Comparison of ENCODE assay signal across 10 cellular contexts in genomic region chr15:89136818-89137772, GRCh38. TPM values are rescaled to one million over a fixed set of nuclear protein-coding genes. Genes with fewer than 3 reads are reported as not detected.
DNase-seq lines count a peak whose midpoint lies in the region; ATAC-seq and TF ChIP-seq lines count a peak whose summit lies in the region.
"Had no signal": no experiment of that assay in that cellular context is flagged by ENCODE, and none has a peak within 500 bp of the region (broad histone marks: within the 10 kb centered on the region; RNA-seq: fewer than 3 reads in every experiment).

No MANE protein-coding gene starts in this region.

- peaks cover 14% of the 10 kb centered on the region for H3K4me1 Mint-ChIP-seq in activated T-helper 17 cell treated with anti-CD3 and anti-CD28 coated beads, Interleukin-2, amount 50 U/mL, for 72 hours

- CTCF ChIA-PET in IMR-90 (lab: Yijun Ruan, JAX) = interaction anchor here (0.8 kb wide), 1 partner anchor 30 kb away, joined by 3 read pairs; no protein-coding TSS in a partner anchor

- in situ Hi-C loops in IMR-90 (cut with MboI; ENCODE audit: low sequenced_read_pairs) = no loop called here

- H4K5ac ChIP-seq in IMR-90 (ENCODE audit: low read depth, low read length) = peak overlapping the region; percentile 58; the same call in 1 of the 2 replicates

- H3K27ac ChIP-seq in IMR-90 (ENCODE audit: insufficient read depth, low read length) (peak overlapping the region; percentile 59; the same call in 1 of the 2 replicates), stomach (peak overlapping the region; percentile 65 to 79 (median 75))

- peak; percentile 53 for ATAC-seq in IMR-90 (ENCODE audit: low read depth)
- ATAC-seq in left lobe of liver = peak; percentile 71
- no peak for ATAC-seq in GM18858 (IDR thresholded peaks at IDR 0.05; ENCODE audit: unreplicated experiment)
- no peak for ATAC-seq in activated T-helper 17 cell treated with anti-CD3 and anti-CD28 coated beads, Interleukin-2, amount 50 U/mL, for 72 hours (replicated peaks)
- ATAC-seq: stimulated activated memory B cell treated with anti-CD40 and anti-IgM and Interleukin-4, amounts not matched to agents 10 μg/mL and 1 μg/mL and 100 μg/mL, for 72 hours had no signal

- no peak for TF ChIP-seq POLR2A in IMR-90 (IDR thresholded peaks at IDR 0.05; ENCODE audit: low read depth, low read length)
- no peak for TF ChIP-seq POLR2A in stomach (IDR thresholded peaks at IDR 0.05)

- no peak overlapping the region for H3K27ac Mint-ChIP-seq in activated T-helper 17 cell treated with anti-CD3 and anti-CD28 coated beads, Interleukin-2, amount 50 U/mL, for 72 hours
- H3K27ac Mint-ChIP-seq: stimulated activated memory B cell treated with anti-CD40 and anti-IgM and Interleukin-4, amounts not matched to agents 10 μg/mL and 1 μg/mL and 100 μg/mL, for 72 hours had no signal

- H2AK9ac ChIP-seq in IMR-90 (replicated peaks; ENCODE audit: low read depth, low read length, poor library complexity) = peak overlapping the region; percentile 51

- H3K27me3 Mint-ChIP-seq in activated T-helper 17 cell treated with anti-CD3 and anti-CD28 coated beads, Interleukin-2, amount 50 U/mL, for 72 hours = no peaks in the 10 kb centered on the region
- H3K27me3 Mint-ChIP-seq: stimulated activated memory B cell treated with anti-CD40 and anti-IgM and Interleukin-4, amounts not matched to agents 10 μg/mL and 1 μg/mL and 100 μg/mL, for 72 hours had no signal

- peak; percentile 33 for DNase-seq in IMR-90
- DNase-seq in cerebellar cortex (ENCODE audit: low spot score) = peak; percentile 98
- DNase-seq in left lobe of liver (ENCODE audit: low spot score) = peak; percentile 95
- no peak for DNase-seq in stomach
- DNase-seq in LoVo (ENCODE audit: low spot score) = no peak
- DNase-seq in mesenteric fat pad (ENCODE audit: low spot score) = no peak
- DNase-seq: SHP77 treated with DMSO at 0.1 percent for 48 hours had no signal

- dilution Hi-C loops in IMR-90 (cut with HindIII; ENCODE audit: low sequenced_read_pairs, unreplicated experiment) = no loop called here

- no peak for TF ChIP-seq RAD21 in IMR-90 (IDR thresholded peaks at IDR 0.05; ENCODE audit: low read length)

- H2BK5ac ChIP-seq in IMR-90 (ENCODE audit: low read depth, low read length, poor library complexity, severe bottlenecking) = no peak overlapping the region

- H2AK5ac ChIP-seq in IMR-90 (ENCODE audit: low read depth, low read length) = peak overlapping the region; percentile 81; the same call in 1 of the 2 replicates

- H3K9ac ChIP-seq in IMR-90 (ENCODE audit: low read depth, low read length) = no peak overlapping the region

- H4K91ac ChIP-seq in IMR-90 (ENCODE audit: insufficient read depth, low read depth, low read length) = no peak overlapping the region; the same call in 1 of the 2 replicates

- H3K9me3 ChIP-seq in IMR-90 (ENCODE audit: control insufficient read depth, insufficient read depth, low read length) (no peaks in the 10 kb centered on the region), stomach (no peaks in the 10 kb centered on the region)

- peak overlapping the region; percentile 52; the same call in 1 of the 2 replicates for H3K4me2 ChIP-seq in IMR-90 (ENCODE audit: low read depth, low read length)

- H3K18ac ChIP-seq in IMR-90 (ENCODE audit: low read depth, low read length) = peak overlapping the region; percentile 81

- H2BK20ac ChIP-seq in IMR-90 (ENCODE audit: low read depth, low read length) = no peak overlapping the region

- peaks cover 30% of the 10 kb centered on the region for H3K36me3 Mint-ChIP-seq in activated T-helper 17 cell treated with anti-CD3 and anti-CD28 coated beads, Interleukin-2, amount 50 U/mL, for 72 hours (ENCODE audit: low read depth)

- peaks cover 7% of the 10 kb centered on the region for H3K36me3 ChIP-seq in IMR-90 (ENCODE audit: control insufficient read depth, insufficient read depth, low read length)
- H3K36me3 ChIP-seq in stomach = peaks cover 3 to 16% (median 8%) of the 10 kb centered on the region in 4 donors

- H3K9me3 Mint-ChIP-seq in activated T-helper 17 cell treated with anti-CD3 and anti-CD28 coated beads, Interleukin-2, amount 50 U/mL, for 72 hours = no peaks in the 10 kb centered on the region
- H3K9me3 Mint-ChIP-seq: stimulated activated memory B cell treated with anti-CD40 and anti-IgM and Interleukin-4, amounts not matched to agents 10 μg/mL and 1 μg/mL and 100 μg/mL, for 72 hours had no signal

- 83% methylated on average over 5 of the region's 11 CpGs; no CpG with 5 or more reads in 1 of the 2 experiments for WGBS in IMR-90 (ENCODE audit: extremely low coverage in 2 of 2, insufficient read length in 1 of 2), 2 experiments
- 47 to 56% (median 55%) methylated on average over 11 of the region's 11 CpGs for WGBS in stomach, 5 donors

- H2BK15ac ChIP-seq in IMR-90 (ENCODE audit: low read depth, low read length) = peak overlapping the region; percentile 51; the same call in 1 of the 3 replicates

- H3K4me3 ChIP-seq in IMR-90 (ENCODE audit: insufficient read depth, low read depth, low read length) = no peak overlapping the region
- H3K4me3 ChIP-seq in stomach = no peak overlapping the region

- peaks cover 19 to 62% of the 10 kb centered on the region in 2 experiments; a peak in 3 of 4 replicates for H3K79me1 ChIP-seq in IMR-90 (ENCODE audit: low read depth in 1 of 2, low read length in 2 of 2)

- intact Hi-C loops in IMR-90 (cut with micrococcal nuclease) = no loop called here
- intact Hi-C loops in stomach (cut with DNase I; ENCODE audit: low total_unique reads) = no loop called here

- H3K4me1 ChIP-seq in IMR-90 (ENCODE audit: control insufficient read depth, insufficient read depth, low read length) = peaks cover 33% of the 10 kb centered on the region
- peaks cover 56 to 98% (median 80%) of the 10 kb centered on the region in 4 donors for H3K4me1 ChIP-seq in stomach

- BruUV-seq in IMR-90 (replicated peaks; lab: Mats Ljungman, UMichigan) = no TSS peak

- H3K27me3 ChIP-seq in IMR-90 (ENCODE audit: control insufficient read depth, insufficient read depth, low read length) (no peaks in the 10 kb centered on the region), stomach (no peaks in the 10 kb centered on the region)

- H3K4ac ChIP-seq in IMR-90 (ENCODE audit: low read depth, low read length) = peak overlapping the region; percentile 54; the same call in 1 of the 2 replicates

- peak overlapping the region; percentile 66 for H2BK120ac ChIP-seq in IMR-90 (ENCODE audit: low read depth, low read length)

- H4K8ac ChIP-seq in IMR-90 (ENCODE audit: low read depth in 2 of 2, low read length in 2 of 2) = peak overlapping the region in 1 of 2 experiments; percentile 53; a peak in 2 of 4 replicates

- POLR2A ChIA-PET in IMR-90 (lab: Charles Lee; ENCODE audit: unreplicated experiment) = no interaction called here

- peaks cover 20% of the 10 kb centered on the region for H3K9me1 ChIP-seq in IMR-90 (ENCODE audit: insufficient read depth, low read length)

- peak overlapping the region; percentile 60; the same call in 1 of the 2 replicates for H3K14ac ChIP-seq in IMR-90 (replicated peaks; ENCODE audit: low read depth, low read length)

- no peak overlapping the region for H2AFZ ChIP-seq in IMR-90 (replicated peaks; ENCODE audit: low read length, poor library complexity)

- H3K56ac ChIP-seq in IMR-90 (ENCODE audit: extremely low read depth, insufficient read depth, low read length) = no peak overlapping the region

- TF ChIP-seq CTCF in IMR-90 (conservative IDR thresholded peaks at IDR 0.05; ENCODE audit: low read depth, low read length) = no peak
- no peak for TF ChIP-seq CTCF in stomach (IDR thresholded peaks at IDR 0.05)

- peak; percentile 94 for TF ChIP-seq EP300 in stomach (IDR thresholded peaks at IDR 0.05)

- peak overlapping the region; percentile 68; the same call in 1 of the 2 replicates for H3K23ac ChIP-seq in IMR-90 (ENCODE audit: low read depth, low read length)

- H4K20me1 ChIP-seq in IMR-90 (ENCODE audit: insufficient read depth, low read length) = no peaks in the 10 kb centered on the region

- no peak overlapping the region for H3K4me3 Mint-ChIP-seq in activated T-helper 17 cell treated with anti-CD3 and anti-CD28 coated beads, Interleukin-2, amount 50 U/mL, for 72 hours
- H3K4me3 Mint-ChIP-seq: stimulated activated memory B cell treated with anti-CD40 and anti-IgM and Interleukin-4, amounts not matched to agents 10 μg/mL and 1 μg/mL and 100 μg/mL, for 72 hours had no signal

TF ChIP-seq in IMR-90, 13 proteins besides CTCF, POLR2A, EP300 and RAD21:
- TF ChIP-seq MAZ (IDR thresholded peaks at IDR 0.05; ENCODE audit: borderline replicate concordance, low read depth, low read length) (no peak), MXI1 (IDR thresholded peaks at IDR 0.05; ENCODE audit: borderline replicate concordance, low read depth, low read length) (no peak), RFX5 (IDR thresholded peaks at IDR 0.05; ENCODE audit: low read depth, low read length) (no peak)
TF ChIP-seq in IMR-90: peak in this region for 0.

RNA-seq across cellular contexts. Expression of gene ABHD2, which starts 48.8 kb away (rescaled TPM):
- total RNA-seq in IMR-90 (2012; rRNA removed) (56.9 and 62.9 TPM in 2 replicates), left lobe of liver (385 TPM), stomach (100 to 1,000 TPM in 4 of 5 donors, 10 to 100 TPM in 1; 16.5 to 192 (median 148) TPM), mesenteric fat pad (101 TPM)
- polyA plus RNA-seq in IMR-90 (2012; rRNA removed) (29.4 and 31.2 TPM in 2 replicates), stomach (10 to 100 TPM in 1 of 3 donors, 1 to 10 TPM in 2; 5.1 to 16.9 (median 8.9) TPM)
- 5.6 and 10.7 TPM in 2 replicates for polyA plus RNA-seq in IMR-90 (2012; cell fraction: cytosol; rRNA removed)
- polyA plus RNA-seq in IMR-90 (2012; cell fraction: nucleus; rRNA removed; ENCODE audit: low replicate concordance) = 13.8 and 16.1 TPM in 2 replicates
- 10 to 100 TPM; 40.1 to 47.7 TPM for total RNA-seq in activated T-helper 17 cell treated with anti-CD3 and anti-CD28 coated beads, Interleukin-2, amount 50 U/mL, for 72 hours

Comparison
In these comparisons a context has a peak if more than half of its experiments do, and no peak if none do; other contexts are left out.
1. ATAC-seq: peak in IMR-90 (single experiment) and left lobe of liver (single experiment); none in GM18858 (single experiment) and activated T-helper 17 cell treated with anti-CD3 and anti-CD28 coated beads, Interleukin-2, amount 50 U/mL, for 72 hours (single experiment).
2. DNase-seq: peak in IMR-90 (single experiment), cerebellar cortex (single experiment) and left lobe of liver (single experiment); none in stomach (single experiment), LoVo (single experiment) and mesenteric fat pad (single experiment).